ENCODE assay signal across 28 cellular contexts in the genomic region with DNA sequence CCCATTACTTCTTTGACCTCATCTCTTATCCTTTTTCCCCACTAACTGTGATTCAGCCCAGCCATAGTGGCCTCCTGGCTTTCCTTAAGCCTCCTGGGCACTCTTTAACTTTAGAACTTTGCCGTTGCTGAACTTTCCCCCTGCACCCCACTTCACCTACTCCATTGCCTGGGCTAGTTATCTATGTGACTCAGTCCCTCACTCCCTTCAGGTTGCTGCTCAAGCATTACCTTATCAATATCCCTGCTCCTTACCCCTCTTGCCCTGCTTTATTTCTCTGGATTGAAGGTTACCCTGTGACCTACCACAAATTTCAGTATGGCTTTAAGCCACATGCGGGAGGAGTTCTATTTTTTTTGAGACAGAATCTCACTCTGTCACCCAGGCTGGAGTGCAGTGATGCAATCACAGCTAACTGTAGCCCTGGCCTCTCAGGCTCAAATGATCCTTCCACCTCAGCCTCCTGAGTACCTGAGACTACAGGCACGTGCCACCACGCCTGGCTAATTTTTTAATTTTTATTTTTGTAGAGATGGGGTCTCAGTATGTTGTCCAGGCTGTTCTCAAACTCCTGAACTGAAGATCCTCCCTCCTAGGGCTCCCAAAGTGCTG. TPM values are rescaled to one million over a fixed set of nuclear protein-coding genes. Genes with fewer than 3 reads are reported as not detected.
"Had no signal": no experiment of that assay in that cellular context is flagged by ENCODE, and none has a peak within 500 bp of the region (broad histone marks: within the 10 kb centered on the region; RNA-seq: fewer than 3 reads in every experiment).

No MANE protein-coding gene starts in this region.

- H3K27me3 Mint-ChIP-seq: activated B cell treated with CpG ODN at 0.5 μM for 24 hours; activated CD4-positive, alpha-beta memory T cell treated with anti-CD3 and anti-CD28 coated beads for 36 hours; activated CD4-positive, alpha-beta T cell treated with anti-CD3 and anti-CD28 coated beads for 36 hours; activated naive CD4-positive, alpha-beta T cell treated with anti-CD3 and anti-CD28 coated beads, Interleukin-2, amount 10 ng/mL, durations not matched to agents 7 days and 5 days; dendritic cell treated with granulocyte-macrophage colony-stimulating factor and Interleukin-4, amounts not matched to agents 40 ng/mL and 50 ng/mL, for 4 days; naive B cell; stimulated activated naive CD8-positive, alpha-beta T cell treated with anti-CD3 and anti-CD28 coated beads, Interleukin-15, amount 100 ng/mL, for 72 hours had no signal

- FAIRE-seq: endothelial cell of umbilical vein, frontal cortex had no signal

- H3K36me3 Mint-ChIP-seq: naive B cell had no signal

- H3K4me3 ChIP-seq: esophagus muscularis mucosa, hepatocyte, lower lobe of right lung, tibial artery had no signal

- H3K27me3 ChIP-seq: esophagus muscularis mucosa, hepatocyte, tibial artery had no signal

- H3K9me3 Mint-ChIP-seq: activated B cell treated with CpG ODN at 0.5 μM for 24 hours; activated CD4-positive, alpha-beta memory T cell treated with anti-CD3 and anti-CD28 coated beads for 36 hours; activated naive CD4-positive, alpha-beta T cell treated with anti-CD3 and anti-CD28 coated beads, Interleukin-2, amount 10 ng/mL, durations not matched to agents 7 days and 5 days; dendritic cell treated with granulocyte-macrophage colony-stimulating factor and Interleukin-4, amounts not matched to agents 40 ng/mL and 50 ng/mL, for 4 days; immature natural killer cell; naive B cell; stimulated activated naive CD8-positive, alpha-beta T cell treated with anti-CD3 and anti-CD28 coated beads, Interleukin-15, amount 100 ng/mL, for 72 hours; T-helper 1 cell treated with Interleukin-12 subunit alpha and Interleukin-12 subunit beta and Interleukin-4 antibody, amounts not matched to agents 30 μg/mL and 1 μg/mL, for 36 hours had no signal

- H3K4me3 Mint-ChIP-seq: activated B cell treated with CpG ODN at 0.5 μM for 24 hours; activated CD4-positive, alpha-beta memory T cell treated with anti-CD3 and anti-CD28 coated beads for 36 hours; activated CD4-positive, alpha-beta T cell treated with anti-CD3 and anti-CD28 coated beads for 36 hours; activated naive CD4-positive, alpha-beta T cell treated with anti-CD3 and anti-CD28 coated beads, Interleukin-2, amount 10 ng/mL, durations not matched to agents 7 days and 5 days; dendritic cell treated with granulocyte-macrophage colony-stimulating factor and Interleukin-4, amounts not matched to agents 40 ng/mL and 50 ng/mL, for 4 days; immature natural killer cell; stimulated activated naive CD8-positive, alpha-beta T cell treated with anti-CD3 and anti-CD28 coated beads, Interleukin-15, amount 100 ng/mL, for 72 hours; T-helper 1 cell treated with Interleukin-12 subunit alpha and Interleukin-12 subunit beta and Interleukin-4 antibody, amounts not matched to agents 30 μg/mL and 1 μg/mL, for 36 hours had no signal

- H3K36me3 ChIP-seq: lower lobe of right lung had no signal

- H3K9me3 ChIP-seq: esophagus muscularis mucosa, lower lobe of right lung, tibial artery had no signal

- DNase-seq: activated B cell treated with CpG ODN at 0.5 μM for 24 hours; activated CD4-positive, alpha-beta memory T cell treated with anti-CD3 and anti-CD28 coated beads for 36 hours; activated CD4-positive, alpha-beta T cell treated with anti-CD3 and anti-CD28 coated beads for 36 hours; activated naive CD4-positive, alpha-beta T cell treated with anti-CD3 and anti-CD28 coated beads, Interleukin-2, amount 10 ng/mL, durations not matched to agents 7 days and 5 days; activated T-cell treated with anti-CD3 and anti-CD28 coated beads, Interleukin-2, amount 50 U/mL, for 1 hour; amygdala; caudate nucleus; effector memory CD4-positive, alpha-beta T cell; glutamatergic neuron; immature natural killer cell; lower lobe of right lung; naive B cell; retina; stimulated activated CD4-positive, alpha-beta T cell treated with anti-CD3 and anti-CD28 coated beads, Interleukin-4, amount 100 ng/mL, for 4 hours; stimulated activated naive CD8-positive, alpha-beta T cell treated with anti-CD3 and anti-CD28 coated beads, Interleukin-15, amount 100 ng/mL, for 72 hours; tibial artery had no signal

- H3K27ac Mint-ChIP-seq: activated B cell treated with CpG ODN at 0.5 μM for 24 hours; activated CD4-positive, alpha-beta memory T cell treated with anti-CD3 and anti-CD28 coated beads for 36 hours; activated CD4-positive, alpha-beta T cell treated with anti-CD3 and anti-CD28 coated beads for 36 hours; activated naive CD4-positive, alpha-beta T cell treated with anti-CD3 and anti-CD28 coated beads, Interleukin-2, amount 10 ng/mL, durations not matched to agents 7 days and 5 days; dendritic cell treated with granulocyte-macrophage colony-stimulating factor and Interleukin-4, amounts not matched to agents 40 ng/mL and 50 ng/mL, for 4 days; immature natural killer cell; stimulated activated naive CD8-positive, alpha-beta T cell treated with anti-CD3 and anti-CD28 coated beads, Interleukin-15, amount 100 ng/mL, for 72 hours; T-helper 1 cell treated with Interleukin-12 subunit alpha and Interleukin-12 subunit beta and Interleukin-4 antibody, amounts not matched to agents 30 μg/mL and 1 μg/mL, for 36 hours had no signal

- H3K27ac ChIP-seq: esophagus muscularis mucosa, hepatocyte, lower lobe of right lung, tibial artery had no signal

RNA-seq across cellular contexts. Expression of gene CAMKV, which starts 56.5 kb away (rescaled TPM):
- total RNA-seq: activated B cell treated with CpG ODN at 0.5 μM for 24 hours, endothelial cell of umbilical vein, kidney epithelial cell, left lobe of liver, lower lobe of right lung, mesenteric fat pad, osteoblast, posterior vena cava, ureter had no signal
- polyA plus RNA-seq: endothelial cell of umbilical vein, immature natural killer cell had no signal
